29 cellular contexts compared by ENCODE assay signal in genomic region chr20:10527781-10528180, GRCh38.
"Had no signal": no experiment of that assay in that cellular context is flagged by ENCODE, and none has a peak within 500 bp of the region (broad histone marks: within the 10 kb centered on the region; RNA-seq: fewer than 3 reads in every experiment).

No MANE protein-coding gene starts in this region.

- H3K4me3 ChIP-seq: dorsolateral prefrontal cortex, esophagus muscularis mucosa, gastroesophageal sphincter, heart right ventricle, left lung, neural progenitor cell, prostate gland, right atrium auricular region, stomach, thyroid gland had no signal

- H2AFZ ChIP-seq: neural progenitor cell, parathyroid adenoma had no signal

- H3K4me2 ChIP-seq: neural progenitor cell had no signal

- DNase-seq: dorsolateral prefrontal cortex; effector CD4-positive, alpha-beta T cell; foreskin keratinocyte; heart right ventricle; hippocampal formation; left cardiac atrium; left lung; mesenchymal stem cell; naive thymus-derived CD4-positive, alpha-beta T cell; stimulated activated CD4-positive, alpha-beta T cell treated with anti-CD3 and anti-CD28 coated beads, Interleukin-2, amount 100 ng/mL, for 24 hours; stimulated activated CD4-positive, alpha-beta T cell treated with anti-CD3 and anti-CD28 coated beads, Interleukin-4, amount 100 ng/mL, for 24 hours; stimulated activated naive CD4-positive, alpha-beta T cell treated with Interleukin-2 at 50 U/mL for 16 hours; stomach; thyroid gland had no signal

- H3K9ac ChIP-seq: neural progenitor cell, parathyroid adenoma had no signal

- ATAC-seq: foreskin keratinocyte; gastroesophageal sphincter; heart right ventricle; left cardiac atrium; left lung; naive thymus-derived CD4-positive, alpha-beta T cell; sciatic nerve; stimulated activated effector memory CD8-positive, alpha-beta T cell treated with anti-CD3 and anti-CD28 coated beads, Interleukin-12 subunit alpha, Interleukin-12 subunit beta, amount 100 ng/mL, for 72 hours had no signal

- H3K4me1 ChIP-seq: left lung, parathyroid adenoma, prostate gland, thyroid gland had no signal

- H3K9me3 Mint-ChIP-seq: endodermal cell; mesothelial cell of epicardium; naive thymus-derived CD4-positive, alpha-beta T cell; nephron; stimulated activated effector memory CD8-positive, alpha-beta T cell treated with anti-CD3 and anti-CD28 coated beads, Interleukin-12 subunit alpha, Interleukin-12 subunit beta, amount 100 ng/mL, for 72 hours; type B pancreatic cell had no signal

- H3K27ac Mint-ChIP-seq: endodermal cell; mesothelial cell of epicardium; naive thymus-derived CD4-positive, alpha-beta T cell; nephron; neural progenitor cell; stimulated activated effector memory CD8-positive, alpha-beta T cell treated with anti-CD3 and anti-CD28 coated beads, Interleukin-12 subunit alpha, Interleukin-12 subunit beta, amount 100 ng/mL, for 72 hours; type B pancreatic cell had no signal

- H3K9me3 ChIP-seq: esophagus muscularis mucosa, gastroesophageal sphincter, heart right ventricle, left lung, prostate gland, right atrium auricular region, stomach, thyroid gland had no signal

- FAIRE-seq: colon, islet of Langerhans had no signal

- H3K36me3 ChIP-seq: esophagus muscularis mucosa, gastroesophageal sphincter, heart right ventricle, left lung, neural progenitor cell, prostate gland, right atrium auricular region, stomach, thyroid gland had no signal

- H3K27ac ChIP-seq: dorsolateral prefrontal cortex, epithelial cell of prostate, esophagus muscularis mucosa, foreskin keratinocyte, gastroesophageal sphincter, heart right ventricle, left lung, neural progenitor cell, parathyroid adenoma, prostate gland, right atrium auricular region, stomach, thyroid gland had no signal

- H3K27me3 Mint-ChIP-seq: naive thymus-derived CD4-positive, alpha-beta T cell; type B pancreatic cell had no signal

- H3K36me3 Mint-ChIP-seq: mesothelial cell of epicardium had no signal

- H3K27me3 ChIP-seq: dorsolateral prefrontal cortex, esophagus muscularis mucosa, foreskin keratinocyte, gastroesophageal sphincter, heart right ventricle, left lung, neural progenitor cell, right atrium auricular region, stomach, thyroid gland had no signal

- H3K4me3 Mint-ChIP-seq: endodermal cell; mesothelial cell of epicardium; naive thymus-derived CD4-positive, alpha-beta T cell; nephron; neural progenitor cell; stimulated activated effector memory CD8-positive, alpha-beta T cell treated with anti-CD3 and anti-CD28 coated beads, Interleukin-12 subunit alpha, Interleukin-12 subunit beta, amount 100 ng/mL, for 72 hours; type B pancreatic cell had no signal
